ENCODE assay signal across 19 cellular contexts in the genomic region with DNA sequence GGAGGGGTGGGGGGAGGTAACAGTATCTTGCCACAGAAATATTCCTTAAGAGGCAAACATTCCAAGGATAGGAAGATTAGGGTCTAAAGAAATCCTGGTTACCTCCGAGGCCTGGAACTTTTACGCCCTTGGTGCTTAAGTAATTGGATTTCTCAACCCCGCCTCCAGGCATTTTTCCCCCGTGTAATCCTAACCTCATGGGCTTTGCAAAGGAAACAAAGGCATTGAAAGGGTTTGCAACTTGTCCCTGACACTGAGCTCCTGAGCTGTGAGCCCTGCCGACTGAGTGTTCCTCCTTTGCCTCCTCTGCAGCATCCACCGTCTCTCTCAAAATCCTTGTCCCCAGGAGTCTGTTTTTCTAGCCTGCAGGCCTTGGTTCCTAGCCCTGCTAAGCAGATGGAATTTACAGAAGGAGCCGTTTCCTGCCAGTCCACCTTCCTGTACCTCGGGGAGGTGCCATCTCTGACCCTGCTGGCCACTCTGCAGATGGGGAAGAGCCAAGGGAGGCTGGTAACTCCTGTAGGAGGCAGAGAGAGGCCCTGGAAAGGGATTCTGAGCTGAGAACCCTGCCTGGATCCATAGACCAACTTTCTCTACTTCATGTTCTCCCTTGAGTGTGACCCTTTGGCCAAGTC. TPM values are rescaled to one million over a fixed set of nuclear protein-coding genes. Genes with fewer than 3 reads are reported as not detected.
DNase-seq lines count a peak whose midpoint lies in the region; ATAC-seq, FAIRE-seq and TF ChIP-seq lines count a peak whose summit lies in the region.
"Had no signal": no experiment of that assay in that cellular context is flagged by ENCODE, and none has a peak within 500 bp of the region (broad histone marks: within the 10 kb centered on the region; RNA-seq: fewer than 3 reads in every experiment).

No MANE protein-coding gene starts in this region.

- H3K27ac ChIP-seq in C4-2B (peak overlapping the region; percentile 90), HUES48 (ENCODE audit: low read depth, low read length) (peak overlapping the region; percentile 62), GM12878 (ENCODE audit: control insufficient read depth, insufficient read depth) (no peak overlapping the region)
- H3K27ac ChIP-seq: Peyer's patch, transverse colon had no signal

- no peak for TF ChIP-seq RAD21 in GM12878 (IDR thresholded peaks at IDR 0.05; ENCODE audit: insufficient read depth, low read depth, low read length)

- 86% methylated on average over 8 of the region's 8 CpGs for WGBS in GM12878 (ENCODE audit: insufficient coverage, insufficient replicate concordance, low lambda C conversion rate, missing lambda C conversion rate)

- peaks cover 50% of the 10 kb centered on the region for H3K36me3 Mint-ChIP-seq in stimulated activated memory B cell treated with anti-CD40 and anti-IgM and Interleukin-4, amounts not matched to agents 10 μg/mL and 1 μg/mL and 100 μg/mL, for 72 hours

- in situ Hi-C loops in GM12878 (cut with MboI): no loop called here

- peaks cover 63% of the 10 kb centered on the region for H3K4me1 Mint-ChIP-seq in stimulated activated memory B cell treated with anti-CD40 and anti-IgM and Interleukin-4, amounts not matched to agents 10 μg/mL and 1 μg/mL and 100 μg/mL, for 72 hours

- H3K27me3 ChIP-seq in HUES48 (ENCODE audit: control insufficient read depth, insufficient read depth, low read length): no peaks in the 10 kb centered on the region
- H3K27me3 ChIP-seq in GM12878 (replicated peaks in 1 of 2; ENCODE audit: control insufficient read depth in 2 of 2, insufficient read depth in 2 of 2, low read length in 1 of 2): no peaks in the 10 kb centered on the region
- H3K27me3 ChIP-seq: body of pancreas, Peyer's patch, transverse colon had no signal

- no peaks in the 10 kb centered on the region for H3K27me3 Mint-ChIP-seq in stimulated activated memory B cell treated with anti-CD40 and anti-IgM and Interleukin-4, amounts not matched to agents 10 μg/mL and 1 μg/mL and 100 μg/mL, for 72 hours
- H3K27me3 Mint-ChIP-seq: activated CD4-positive, alpha-beta T cell treated with anti-CD3 and anti-CD28 coated beads for 36 hours; progenitor cell of endocrine pancreas had no signal

- TF ChIP-seq EP300 in GM12878 (IDR thresholded peaks at IDR 0.05; ENCODE audit: borderline replicate concordance in 1 of 2, control insufficient read depth in 1 of 2, low read depth in 2 of 2, low read length in 2 of 2): no peak

- H3K36me3 ChIP-seq in HUES48 (ENCODE audit: control insufficient read depth, insufficient read depth, low read length) (peaks cover 13% of the 10 kb centered on the region), GM12878 (ENCODE audit: control insufficient read depth in 2 of 2, insufficient read depth in 2 of 2, low read length in 1 of 2) (peaks cover 34 to 36% of the 10 kb centered on the region in 2 experiments)
- H3K36me3 ChIP-seq: transverse colon had no signal

- POLR2A ChIA-PET in GM12878 (lab: Charles Lee): interaction anchor here (0.5 to 0.9 kb wide), 4 partner anchors 21 to 127 kb away, joined by 3 to 5 read pairs (median 3); no protein-coding TSS in a partner anchor

- TF ChIP-seq CTCF in C4-2B (conservative IDR thresholded peaks at IDR 0.05): no peak
- TF ChIP-seq CTCF in GM12878 (IDR thresholded peaks at IDR 0.05 in 2 of 3, conservative IDR thresholded peaks at IDR 0.05 in 1 of 3; ENCODE audit: control insufficient read depth in 2 of 3, extremely low read depth in 1 of 3, insufficient read depth in 1 of 3, low read depth in 3 of 3, low read length in 3 of 3): no peak

- no peak overlapping the region for H3K4me2 ChIP-seq in GM12878 (ENCODE audit: control insufficient read depth, insufficient read depth)

- H3K27ac Mint-ChIP-seq in stimulated activated memory B cell treated with anti-CD40 and anti-IgM and Interleukin-4, amounts not matched to agents 10 μg/mL and 1 μg/mL and 100 μg/mL, for 72 hours: no peak overlapping the region
- H3K27ac Mint-ChIP-seq: activated T-helper 2 cell treated with anti-CD3 and anti-CD28 coated beads, Interferon-gamma antibody, Interleukin-2, Interleukin-4, amounts not matched to agents 10 μg/mL and 5 μg/mL and 100 μg/mL, durations not matched to agents 14 hours and 24 hours and 36 hours; progenitor cell of endocrine pancreas had no signal

- H3K79me2 ChIP-seq in GM12878 (ENCODE audit: control insufficient read depth, insufficient read depth, low read length): peaks cover 84% of the 10 kb centered on the region

- no peak for TF ChIP-seq POLR2A in GM12878 (IDR thresholded peaks at IDR 0.05; ENCODE audit: low read depth, low read length)

- peaks cover 12% of the 10 kb centered on the region; the same call in 1 of the 2 replicates for H4K20me1 ChIP-seq in GM12878 (ENCODE audit: control insufficient read depth, insufficient read depth)

- no peak for FAIRE-seq in GM12878 (lab: Jason Lieb, UNC)
- FAIRE-seq: frontal cortex had no signal

- peaks cover 48% of the 10 kb centered on the region for H3K4me1 ChIP-seq in HUES48 (ENCODE audit: control insufficient read depth, insufficient read depth, low read length)
- no peaks in the 10 kb centered on the region for H3K4me1 ChIP-seq in GM12878 (ENCODE audit: control insufficient read depth, insufficient read depth, low read length)

- RAD21 ChIA-PET in GM12878 (lab: Charles Lee; ENCODE audit: unreplicated experiment): interaction anchor here (1.0 to 1.5 kb wide), 2 partner anchors 8 to 20 kb away, joined by 3 to 5 read pairs; no protein-coding TSS in a partner anchor

- no peaks in the 10 kb centered on the region for H3K9me3 ChIP-seq in HUES48 (ENCODE audit: control insufficient read depth, insufficient read depth, low read length)
- no peaks in the 10 kb centered on the region for H3K9me3 ChIP-seq in GM12878 (replicated peaks; ENCODE audit: control insufficient read depth, insufficient read depth, low read length)
- H3K9me3 ChIP-seq: body of pancreas, Peyer's patch, transverse colon had no signal

- DNase-seq in GM12878 (ENCODE audit: low read depth, low spot score) (no peak), mesenteric fat pad (ENCODE audit: low spot score) (peak; percentile 30), NCI-H2171 treated with DMSO at 0.1 percent for 48 hours (lab: John Stamatoyannopoulos, UW) (no peak), NCI-H1092 treated with DMSO at 0.1 percent for 48 hours (lab: John Stamatoyannopoulos, UW) (no peak)
- DNase-seq: activated CD4-positive, alpha-beta T cell treated with anti-CD3 and anti-CD28 coated beads for 36 hours; body of pancreas; DND-41; NCI-H1048; NCI-H446 treated with DMSO at 0.1 percent for 48 hours; T-helper 1 cell; transverse colon had no signal

- CTCF ChIA-PET in GM12878 (lab: Yijun Ruan, JAX): interaction anchor here (0.6 to 1.6 kb wide), 6 partner anchors 13 to 185 kb away, joined by 3 to 4 read pairs (median 3); no protein-coding TSS in a partner anchor

- no peaks in the 10 kb centered on the region for H3K9me3 Mint-ChIP-seq in stimulated activated memory B cell treated with anti-CD40 and anti-IgM and Interleukin-4, amounts not matched to agents 10 μg/mL and 1 μg/mL and 100 μg/mL, for 72 hours
- H3K9me3 Mint-ChIP-seq: activated T-helper 2 cell treated with anti-CD3 and anti-CD28 coated beads, Interferon-gamma antibody, Interleukin-2, Interleukin-4, amounts not matched to agents 10 μg/mL and 5 μg/mL and 100 μg/mL, durations not matched to agents 14 hours and 24 hours and 36 hours had no signal

- ATAC-seq in GM12878 (no peak), HG03280 (IDR thresholded peaks at IDR 0.05; ENCODE audit: unreplicated experiment) (no peak)
- ATAC-seq in stimulated activated memory B cell treated with anti-CD40 and anti-IgM and Interleukin-4, amounts not matched to agents 10 μg/mL and 1 μg/mL and 100 μg/mL, for 72 hours: no peak
- ATAC-seq: activated CD4-positive, alpha-beta T cell treated with anti-CD3 and anti-CD28 coated beads for 36 hours had no signal

- TSS peak; percentile 38 for BruUV-seq in GM12878 (replicated peaks; lab: Mats Ljungman, UMichigan)

- H2AFZ ChIP-seq in GM12878 (ENCODE audit: control insufficient read depth, low read depth, low read length): no peak overlapping the region

- H3K9ac ChIP-seq in HUES48 (ENCODE audit: low read depth, low read length) (no peak overlapping the region), GM12878 (ENCODE audit: control insufficient read depth, insufficient read depth, low read length) (no peak overlapping the region)

- no peak overlapping the region for H3K4me3 ChIP-seq in HUES48 (ENCODE audit: low read depth, low read length)
- H3K4me3 ChIP-seq in GM12878: no peak overlapping the region
- H3K4me3 ChIP-seq: body of pancreas, Peyer's patch, transverse colon had no signal

- no peak overlapping the region for H3K4me3 Mint-ChIP-seq in stimulated activated memory B cell treated with anti-CD40 and anti-IgM and Interleukin-4, amounts not matched to agents 10 μg/mL and 1 μg/mL and 100 μg/mL, for 72 hours
- H3K4me3 Mint-ChIP-seq: activated CD4-positive, alpha-beta T cell treated with anti-CD3 and anti-CD28 coated beads for 36 hours had no signal

- intact Hi-C loops in GM12878 (cut with micrococcal nuclease; ENCODE audit: unreplicated experiment): no loop called here

- SMC1A ChIA-PET in GM12878 (lab: Charles Lee; ENCODE audit: uncharacterized antibody, unreplicated experiment): interaction anchor here (0.6 to 2.9 kb wide), 6 partner anchors 9 to 88 kb away, joined by 3 to 11 read pairs (median 4); no protein-coding TSS in a partner anchor

TF ChIP-seq in GM12878, 131 proteins besides CTCF, POLR2A, EP300 and RAD21 (continues in another document):
- no peak for TF ChIP-seq EZH2 (IDR thresholded peaks at IDR 0.05; ENCODE audit: borderline replicate concordance, control insufficient read depth, low read depth, low read length)

RNA-seq across cellular contexts. Expression of gene TET3, which starts 24.2 kb away (rescaled TPM):
- total RNA-seq in GM12878 (2013; cell fraction: nucleolus; rRNA removed): 80.8 and 86.7 TPM in 2 replicates
- total RNA-seq in GM12878 (2014; rRNA removed): 8.2 and 8.6 TPM in 2 replicates
- 7.9 and 8.3 TPM in 2 replicates for total RNA-seq in GM12878 (2014; rRNA removed; fragmentation: Illumina TruSeq; extraction: Trizol)
- total RNA-seq in GM12878 (2021): 23.8 and 25.9 TPM in 2 replicates
- polyA plus RNA-seq in GM12878 (2011; ENCODE audit: low read depth): 6.2 TPM
- polyA plus RNA-seq in GM12878 (2011; rRNA removed): 10.0 and 11.2 TPM in 2 replicates
- 7.3 and 8.3 TPM in 2 replicates for polyA plus RNA-seq in GM12878 (2011; cell fraction: cytosol; rRNA removed)
- 27.5 and 29.7 TPM in 2 replicates for polyA plus RNA-seq in GM12878 (2011; cell fraction: nucleus; rRNA removed)
- polyA plus RNA-seq in GM12878 (2012): 11.7 and 11.9 TPM in 2 replicates
- 10.0 and 11.3 TPM in 2 replicates for polyA plus RNA-seq in GM12878 (2014; fragmentation: Illumina TruSeq; extraction: Trizol)
- under 1 TPM; 0.77 to 0.84 TPM for polyA plus RNA-seq in GM12878 (2014; fragmentation: Nextera tagmentation; extraction: Ambion mirVana)
- 10.5 and 10.6 TPM in 2 replicates for polyA plus RNA-seq in GM12878 (2014; rRNA removed)
- polyA plus RNA-seq in GM12878 (2016; fragmentation: Nextera tagmentation; extraction: Ambion mirVana): 1 to 10 TPM; 2.1 to 2.7 TPM
- 14.6 and 21.8 TPM in 2 replicates for polyA minus RNA-seq in GM12878 (2011; rRNA and poly(A)+ RNA removed)
- 10.1 and 12.2 TPM in 2 replicates for polyA minus RNA-seq in GM12878 (2011; cell fraction: cytosol; rRNA and poly(A)+ RNA removed)
- polyA minus RNA-seq in GM12878 (2011; cell fraction: nucleus; rRNA and poly(A)+ RNA removed): 15.4 and 28.9 TPM in 2 replicates
- 12.0 TPM for total RNA-seq in mesenteric fat pad
